ENCODE assay signal across 8 cellular contexts in the genomic region with DNA sequence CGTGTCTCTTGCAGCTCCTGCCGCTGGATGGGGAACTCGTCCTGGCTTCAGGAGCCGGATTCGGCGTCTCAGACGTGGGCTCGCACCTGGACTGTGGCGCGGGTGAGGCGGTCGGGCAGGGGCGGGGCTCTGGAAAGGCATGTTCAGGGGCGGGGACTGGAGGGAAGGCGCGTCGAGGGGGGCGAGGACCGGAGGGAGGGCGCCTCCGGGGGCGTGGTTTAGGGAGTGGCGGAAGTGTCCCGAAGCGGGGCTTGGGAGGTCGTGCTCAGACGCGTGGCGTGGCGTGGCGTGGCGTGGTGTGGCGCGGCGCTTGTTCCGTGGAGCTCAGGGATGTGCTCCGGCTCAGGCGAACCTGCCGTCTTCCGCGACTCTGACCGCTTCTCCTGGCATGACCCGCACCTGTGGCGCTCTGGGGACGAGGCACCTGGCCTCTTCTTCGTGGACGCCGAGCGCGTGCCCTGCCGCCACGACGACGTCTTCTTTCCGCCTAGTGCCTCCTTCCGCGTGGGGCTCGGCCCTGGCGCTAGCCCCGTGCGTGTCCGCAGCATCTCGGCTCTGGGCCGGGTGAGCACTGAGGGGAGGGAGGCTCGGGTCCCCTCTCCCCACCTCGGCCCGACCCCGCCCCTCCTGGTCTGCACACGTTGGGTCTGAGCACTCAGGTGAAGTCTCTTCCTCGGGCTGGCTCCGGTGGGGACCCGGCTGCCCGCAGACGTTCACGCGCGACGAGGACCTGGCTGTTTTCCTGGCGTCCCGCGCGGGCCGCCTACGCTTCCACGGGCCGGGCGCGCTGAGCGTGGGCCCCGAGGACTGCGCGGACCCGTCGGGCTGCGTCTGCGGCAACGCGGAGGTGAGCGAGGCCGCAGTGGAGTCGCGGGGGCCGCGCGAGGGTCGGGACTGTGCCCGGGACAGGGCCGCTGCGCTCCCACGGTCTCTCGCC. TPM values are rescaled to one million over a fixed set of nuclear protein-coding genes. Genes with fewer than 3 reads are reported as not detected.
DNase-seq lines count a peak whose midpoint lies in the region; ATAC-seq and TF ChIP-seq lines count a peak whose summit lies in the region.

No MANE protein-coding gene starts in this region.

- peak; percentile 48 for DNase-seq in SIG-M5 treated with dmso at 0.1 percent for 504 hours (lab: John Stamatoyannopoulos, UW; ENCODE audit: unreplicated experiment)
- no peak for DNase-seq in SIG-M5 (lab: John Stamatoyannopoulos, UW)
- DNase-seq in LoVo (ENCODE audit: low spot score): peak; percentile 93
- DNase-seq in activated B cell treated with CpG ODN at 0.5 μM for 24 hours: peak; percentile 72
- DNase-seq in choroid plexus epithelial cell (ENCODE audit: low read depth): peak; percentile 39
- DNase-seq in stimulated activated CD8-positive, alpha-beta memory T cell treated with anti-CD3 and anti-CD28 coated beads, Interleukin-4, amount 100 ng/mL, for 4 hours (ENCODE audit: low read depth in 2 of 2, low spot score in 1 of 2): peak; percentile 54 to 73
- DNase-seq in ACHN: no peak

- CTCF ChIA-PET in activated B cell treated with CpG ODN at 0.5 μM for 24 hours (lab: Charles Lee): no interaction called here

- TF ChIP-seq CTCF in activated B cell treated with CpG ODN at 0.5 μM for 24 hours (IDR thresholded peaks at IDR 0.05): no peak
- no peak for TF ChIP-seq CTCF in choroid plexus epithelial cell (conservative IDR thresholded peaks at IDR 0.05; ENCODE audit: low read depth, low read length)

- no peaks in the 10 kb centered on the region for H3K9me3 ChIP-seq in mononuclear cell (ENCODE audit: low read depth, low read length)

- H3K9me3 Mint-ChIP-seq in activated B cell treated with CpG ODN at 0.5 μM for 24 hours: no peaks in the 10 kb centered on the region

- peaks cover 43% of the 10 kb centered on the region for H3K27me3 ChIP-seq in mononuclear cell (ENCODE audit: insufficient read depth, low read length)

- H3K27ac Mint-ChIP-seq in activated B cell treated with CpG ODN at 0.5 μM for 24 hours: no peak overlapping the region

- intact Hi-C loops in activated B cell treated with CpG ODN at 0.5 μM for 24 hours (cut with micrococcal nuclease): loop anchor here (1.0 kb wide), 2 partner anchors 21 to 27 kb away; no protein-coding TSS in a partner anchor

- H3K27me3 Mint-ChIP-seq in activated B cell treated with CpG ODN at 0.5 μM for 24 hours: peaks cover 6% of the 10 kb centered on the region

- H3K4me3 ChIP-seq in choroid plexus epithelial cell (ENCODE audit: low read depth, low read length) (peak overlapping the region; percentile 48), mononuclear cell (ENCODE audit: low read length) (peak overlapping the region; percentile 30)

- peaks cover 8% of the 10 kb centered on the region for H3K36me3 Mint-ChIP-seq in activated B cell treated with CpG ODN at 0.5 μM for 24 hours (ENCODE audit: low read depth)

- H3K4me1 ChIP-seq in mononuclear cell (ENCODE audit: insufficient read depth, low read length): peaks cover 26% of the 10 kb centered on the region

- H3K4me3 Mint-ChIP-seq in activated B cell treated with CpG ODN at 0.5 μM for 24 hours: peak overlapping the region; percentile 76

- in situ Hi-C loops in ACHN (cut with HindIII; ENCODE audit: low pct_ligation_motif_present, low pct_unique_long_range_greater_than_20kb, low sequenced_read_pairs): no loop called here

- POLR2A ChIA-PET in activated B cell treated with CpG ODN at 0.5 μM for 24 hours (lab: Charles Lee): interaction anchor here (0.6 to 1.4 kb wide), 2 partner anchors 11 to 110 kb away, joined by 4 to 5 read pairs; no protein-coding TSS in a partner anchor

- H3K4me1 Mint-ChIP-seq in activated B cell treated with CpG ODN at 0.5 μM for 24 hours: peaks cover 17% of the 10 kb centered on the region

- ATAC-seq in activated B cell treated with CpG ODN at 0.5 μM for 24 hours (ENCODE audit: low read depth): peak; percentile 88

RNA-seq across cellular contexts. Expression of a gene that starts 6.2 kb away (rescaled TPM):
- 4.4 and 5.3 TPM in 2 replicates for total RNA-seq in activated B cell treated with CpG ODN at 0.5 μM for 24 hours
- total RNA-seq in mononuclear cell: 0.84 TPM

Comparison
In these comparisons a context has a peak if more than half of its experiments do, and no peak if none do; other contexts are left out.
1. DNase-seq: peak in SIG-M5 treated with dmso at 0.1 percent for 504 hours (single experiment), LoVo (single experiment), activated B cell treated with CpG ODN at 0.5 μM for 24 hours (single experiment), choroid plexus epithelial cell (single experiment) and stimulated activated CD8-positive, alpha-beta memory T cell treated with anti-CD3 and anti-CD28 coated beads, Interleukin-4, amount 100 ng/mL, for 4 hours (2 of 2); none in SIG-M5 (single experiment) and ACHN (single experiment).